11 cellular contexts compared by ENCODE assay signal in genomic region chr1:116415699-116416533, GRCh38. TPM values are rescaled to one million over a fixed set of nuclear protein-coding genes. Genes with fewer than 3 reads are reported as not detected.
A peak's percentile ranks its signal among the peaks of the same experiment; 100 is the strongest.
DNase-seq lines count a peak whose midpoint lies in the region; ATAC-seq and TF ChIP-seq lines count a peak whose summit lies in the region.
"Had no signal": no experiment of that assay in that cellular context is flagged by ENCODE, and none has a peak within 500 bp of the region (broad histone marks: within the 10 kb centered on the region; RNA-seq: fewer than 3 reads in every experiment).

No MANE protein-coding gene starts in this region.

- H3K27me3 ChIP-seq in ovary = no peaks in the 10 kb centered on the region
- H3K27me3 ChIP-seq in transverse colon = no peaks in the 10 kb centered on the region
- H3K27me3 ChIP-seq: SJSA1 had no signal

- TF ChIP-seq EP300 in ovary (IDR thresholded peaks at IDR 0.05) (no peak), transverse colon (IDR thresholded peaks at IDR 0.05; ENCODE audit: low read depth) (no peak)

- H3K36me3 Mint-ChIP-seq in T-cell = peaks cover 10% of the 10 kb centered on the region

- H3K4me1 ChIP-seq in ovary (ENCODE audit: insufficient read depth) (peaks cover 11% of the 10 kb centered on the region), transverse colon (peaks cover 9 to 17% (median 13%) of the 10 kb centered on the region in 4 donors)

- H3K27me3 Mint-ChIP-seq in T-cell = no peaks in the 10 kb centered on the region

- intact Hi-C loops in ovary (cut with DNase I) = loop anchor here in 2 of 4 donors (5.0 kb wide), 1 partner anchor 39 kb away; no protein-coding TSS in a partner anchor
- intact Hi-C loops in transverse colon (cut with DNase I; ENCODE audit: low total_unique reads) = no loop called here

- DNase-seq in HUDEP-2 (lab: John Stamatoyannopoulos, UW; ENCODE audit: unreplicated experiment in 76 of 76) (peak in 74 of 76 experiments; percentile 55 to 98 (median 90)), T-cell (no peak), fibroblast of mammary gland (ENCODE audit: low read depth) (peak; percentile 12), ovary (peak in 3 of 5 donors; percentile 30 to 60 (median 45)), NCI-H2029 (lab: John Stamatoyannopoulos, UW) (no peak), cortex of kidney (lab: John Stamatoyannopoulos, UW) (no peak), transverse colon (no peak)
- DNase-seq: activated gamma-delta T cell, KG1 had no signal

- TF ChIP-seq POLR2A in ovary (IDR thresholded peaks at IDR 0.05) (no peak), transverse colon (IDR thresholded peaks at IDR 0.05) (no peak)

- H3K4me3 ChIP-seq in fibroblast of mammary gland (ENCODE audit: control insufficient read depth, low read depth, low read length) = no peak overlapping the region
- no peak overlapping the region for H3K4me3 ChIP-seq in ovary
- no peak overlapping the region for H3K4me3 ChIP-seq in transverse colon
- H3K4me3 ChIP-seq: SJSA1 had no signal

- H3K4me3 Mint-ChIP-seq in T-cell = no peak overlapping the region

- no peak for ATAC-seq in T-cell (replicated peaks in 1 of 4)
- ATAC-seq in HG02885 (IDR thresholded peaks at IDR 0.05; ENCODE audit: poor library complexity, unreplicated experiment) = no peak

- H3K27ac ChIP-seq in ovary (peak overlapping the region in 1 of 2 donors; percentile 19), transverse colon (no peak overlapping the region)
- H3K27ac ChIP-seq: SJSA1 had no signal

- H3K4me1 Mint-ChIP-seq in T-cell = peaks cover 32 to 48% (median 41%) of the 10 kb centered on the region in 3 donors

- TF ChIP-seq CTCF in fibroblast of mammary gland (conservative IDR thresholded peaks at IDR 0.05; ENCODE audit: control insufficient read depth, insufficient read depth, low read depth, low read length) (no peak), ovary (IDR thresholded peaks at IDR 0.05) (no peak), transverse colon (IDR thresholded peaks at IDR 0.05) (no peak)

- no peaks in the 10 kb centered on the region for H3K9me3 Mint-ChIP-seq in T-cell

- WGBS in ovary, 3 donors = 20 to 30% (median 21%) methylated on average over 5 of the region's 5 CpGs
- 39 to 78% methylated on average over 2 to 5 of the region's 5 CpGs for WGBS in transverse colon (ENCODE audit: low coverage in 1 of 2), 2 donors

- H3K27ac Mint-ChIP-seq in T-cell = peak overlapping the region; percentile 29 to 68

- in situ Hi-C loops in transverse colon (cut with MboI; ENCODE audit: low pct_ligation_motif_present in 1 of 4, low pct_unique_long_range_greater_than_20kb in 1 of 4, low sequenced_read_pairs in 3 of 4) = no loop called here

- H3K36me3 ChIP-seq in ovary (no peaks in the 10 kb centered on the region), transverse colon (no peaks in the 10 kb centered on the region)
- H3K36me3 ChIP-seq: SJSA1 had no signal

- POLR2A ChIA-PET in T-cell (lab: Charles Lee) = no interaction called here

- H3K9me3 ChIP-seq in ovary (no peaks in the 10 kb centered on the region), transverse colon (no peaks in the 10 kb centered on the region)
- H3K9me3 ChIP-seq: SJSA1 had no signal

- CTCF ChIA-PET in T-cell (lab: Charles Lee) = no interaction called here

RNA-seq across cellular contexts. Expression of gene ATP1A1, which starts 42.9 kb away (rescaled TPM):
- total RNA-seq in T-cell = 100 to 1,000 TPM; 230 to 292 (median 266) TPM
- 100 to 1,000 TPM; 106 to 279 (median 196) TPM for total RNA-seq in ovary
- 100 to 1,000 TPM; 184 to 388 TPM for polyA plus RNA-seq in ovary
- total RNA-seq in transverse colon = 1,000 to 10,000 TPM in 3 of 4 donors, 100 to 1,000 TPM in 1; 324 to 3,097 (median 1,990) TPM

Comparison
In these comparisons a context has a peak if more than half of its experiments do, and no peak if none do; other contexts are left out.
1. DNase-seq: peak in HUDEP-2 (74 of 76), fibroblast of mammary gland (single experiment) and ovary (3 of 5); none in T-cell (0 of 34), NCI-H2029 (single experiment), cortex of kidney (single experiment) and transverse colon (single experiment).